28 cellular contexts compared by ENCODE assay signal in genomic region chr1:244144053-244144452, GRCh38.
"Had no signal": no experiment of that assay in that cellular context is flagged by ENCODE, and none has a peak within 500 bp of the region (broad histone marks: within the 10 kb centered on the region; RNA-seq: fewer than 3 reads in every experiment).

No MANE protein-coding gene starts in this region.

- H3K9me3 ChIP-seq: adrenal gland, body of pancreas, esophagus muscularis mucosa, gastroesophageal sphincter, heart right ventricle had no signal

- H3K36me3 Mint-ChIP-seq: activated CD4-positive, alpha-beta memory T cell treated with anti-CD3 and anti-CD28 coated beads for 36 hours; activated naive CD4-positive, alpha-beta T cell treated with anti-CD3 and anti-CD28 coated beads, Interleukin-2, amount 10 ng/mL, durations not matched to agents 7 days and 5 days; activated naive CD4-positive, alpha-beta T cell treated with anti-CD3 and anti-CD28 coated beads, Interleukin-2, amount 50 U/mL, for 72 hours had no signal

- H3K36me3 ChIP-seq: adrenal gland, esophagus muscularis mucosa, gastroesophageal sphincter, heart right ventricle had no signal

- H3K4me3 Mint-ChIP-seq: activated CD4-positive, alpha-beta memory T cell treated with anti-CD3 and anti-CD28 coated beads for 36 hours; activated CD4-positive, alpha-beta T cell treated with anti-CD3 and anti-CD28 coated beads for 36 hours; activated CD4-positive, alpha-beta T cell treated with anti-CD3 and anti-CD28 coated beads, Interleukin-2, amount 10 ng/mL, durations not matched to agents 24 days and 14 days; activated CD8-positive, alpha-beta T cell treated with anti-CD3 and anti-CD28 coated beads, Interleukin-2, amount 10 ng/mL, durations not matched to agents 7 days and 5 days; activated naive CD4-positive, alpha-beta T cell treated with anti-CD3 and anti-CD28 coated beads, Interleukin-2, amount 10 ng/mL, durations not matched to agents 7 days and 5 days; activated T-cell treated with anti-CD3 and anti-CD28 coated beads, Interleukin-2, amount 50 U/mL, for 24 hours; effector memory CD8-positive, alpha-beta T cell had no signal

- ATAC-seq: activated CD4-positive, alpha-beta T cell treated with anti-CD3 and anti-CD28 coated beads for 36 hours; activated CD8-positive, alpha-beta T cell treated with anti-CD3 and anti-CD28 coated beads, Interleukin-2, amount 10 ng/mL, durations not matched to agents 7 days and 5 days; body of pancreas; effector memory CD8-positive, alpha-beta T cell; gastroesophageal sphincter; heart right ventricle had no signal

- H3K27ac ChIP-seq: adrenal gland, body of pancreas, esophagus muscularis mucosa, gastroesophageal sphincter, heart right ventricle had no signal

- DNase-seq: activated CD4-positive, alpha-beta memory T cell treated with anti-CD3 and anti-CD28 coated beads for 36 hours; activated CD4-positive, alpha-beta T cell treated with anti-CD3 and anti-CD28 coated beads for 36 hours; activated CD4-positive, alpha-beta T cell treated with anti-CD3 and anti-CD28 coated beads, Interleukin-2, amount 10 ng/mL, durations not matched to agents 24 days and 14 days; activated CD4-positive, CD25-positive, alpha-beta regulatory T cell; activated CD4-positive, CD25-positive, alpha-beta regulatory T cell treated with anti-CD3 and anti-CD28 coated beads, Interleukin-2, amount 50 U/mL, for 72 hours; activated CD8-positive, alpha-beta memory T cell treated with anti-CD3 and anti-CD28 coated beads, Interleukin-2, amount 50 U/mL, for 48 hours; activated CD8-positive, alpha-beta T cell treated with anti-CD3 and anti-CD28 coated beads, Interleukin-2, amount 10 ng/mL, durations not matched to agents 7 days and 5 days; activated effector memory CD4-positive, alpha-beta T cell treated with anti-CD3 and anti-CD28 coated beads, Interleukin-2, amount 50 U/mL, for 16 hours; activated naive CD4-positive, alpha-beta T cell treated with anti-CD3 and anti-CD28 coated beads, Interleukin-2, amount 10 ng/mL, durations not matched to agents 7 days and 5 days; activated T-cell treated with anti-CD3 and anti-CD28 coated beads for 4 hours; activated T-cell treated with anti-CD3 and anti-CD28 coated beads, Interleukin-2, amount 50 U/mL, for 24 hours; adrenal gland; amygdala; aorta; body of pancreas; caudate nucleus; cortex of kidney; dermis blood vessel endothelial cell; effector CD4-positive, alpha-beta T cell; effector memory CD8-positive, alpha-beta T cell; erythroblast; foreskin melanocyte; heart right ventricle; T-helper 2 cell had no signal

- H3K9me3 Mint-ChIP-seq: activated CD4-positive, alpha-beta memory T cell treated with anti-CD3 and anti-CD28 coated beads for 36 hours; activated CD4-positive, alpha-beta T cell treated with anti-CD3 and anti-CD28 coated beads, Interleukin-2, amount 10 ng/mL, durations not matched to agents 24 days and 14 days; activated naive CD4-positive, alpha-beta T cell treated with anti-CD3 and anti-CD28 coated beads, Interleukin-2, amount 10 ng/mL, durations not matched to agents 7 days and 5 days; activated naive CD4-positive, alpha-beta T cell treated with anti-CD3 and anti-CD28 coated beads, Interleukin-2, amount 50 U/mL, for 72 hours; activated T-cell treated with anti-CD3 and anti-CD28 coated beads, Interleukin-2, amount 50 U/mL, for 24 hours; activated T-helper 2 cell treated with anti-CD3 and anti-CD28 coated beads, Interferon-gamma antibody, Interleukin-2, Interleukin-4, amounts not matched to agents 10 μg/mL and 5 μg/mL and 100 μg/mL, durations not matched to agents 14 hours and 24 hours and 36 hours; effector memory CD8-positive, alpha-beta T cell had no signal

- H3K4me1 Mint-ChIP-seq: activated CD4-positive, alpha-beta T cell treated with anti-CD3 and anti-CD28 coated beads for 36 hours; activated CD4-positive, alpha-beta T cell treated with anti-CD3 and anti-CD28 coated beads, Interleukin-2, amount 10 ng/mL, durations not matched to agents 24 days and 14 days; activated naive CD4-positive, alpha-beta T cell treated with anti-CD3 and anti-CD28 coated beads, Interleukin-2, amount 10 ng/mL, durations not matched to agents 7 days and 5 days had no signal

- H3K4me1 ChIP-seq: adrenal gland, body of pancreas, esophagus muscularis mucosa, gastroesophageal sphincter had no signal

- H3K4me3 ChIP-seq: adrenal gland, body of pancreas, esophagus muscularis mucosa, gastroesophageal sphincter, heart right ventricle had no signal

- H3K27me3 ChIP-seq: body of pancreas, esophagus muscularis mucosa, gastroesophageal sphincter had no signal

- H3K27ac Mint-ChIP-seq: activated CD4-positive, alpha-beta memory T cell treated with anti-CD3 and anti-CD28 coated beads for 36 hours; activated CD4-positive, alpha-beta T cell treated with anti-CD3 and anti-CD28 coated beads for 36 hours; activated CD4-positive, alpha-beta T cell treated with anti-CD3 and anti-CD28 coated beads, Interleukin-2, amount 10 ng/mL, durations not matched to agents 24 days and 14 days; activated CD8-positive, alpha-beta T cell treated with anti-CD3 and anti-CD28 coated beads, Interleukin-2, amount 10 ng/mL, durations not matched to agents 7 days and 5 days; activated naive CD4-positive, alpha-beta T cell treated with anti-CD3 and anti-CD28 coated beads, Interleukin-2, amount 10 ng/mL, durations not matched to agents 7 days and 5 days; activated T-cell treated with anti-CD3 and anti-CD28 coated beads, Interleukin-2, amount 50 U/mL, for 24 hours; activated T-helper 2 cell treated with anti-CD3 and anti-CD28 coated beads, Interferon-gamma antibody, Interleukin-2, Interleukin-4, amounts not matched to agents 10 μg/mL and 5 μg/mL and 100 μg/mL, durations not matched to agents 14 hours and 24 hours and 36 hours; effector memory CD8-positive, alpha-beta T cell had no signal
